Comparison of ENCODE assay signal across 12 cellular contexts in genomic region chr9:123318192-123318591, GRCh38. TPM values are rescaled to one million over a fixed set of nuclear protein-coding genes. Genes with fewer than 3 reads are reported as not detected.
DNase-seq lines count a peak whose midpoint lies in the region; ATAC-seq, FAIRE-seq and TF ChIP-seq lines count a peak whose summit lies in the region.
"Had no signal": no experiment of that assay in that cellular context is flagged by ENCODE, and none has a peak within 500 bp of the region (broad histone marks: within the 10 kb centered on the region; RNA-seq: fewer than 3 reads in every experiment).

No MANE protein-coding gene starts in this region.

- no peak overlapping the region for H3K4me3 ChIP-seq in MG63
- H3K4me3 ChIP-seq in ovary: no peak overlapping the region
- H3K4me3 ChIP-seq: right lobe of liver had no signal

- TF ChIP-seq POLR2A in GM12891 (IDR thresholded peaks at IDR 0.05; ENCODE audit: low read depth, low read length) (no peak), ovary (IDR thresholded peaks at IDR 0.05) (no peak)

- TF ChIP-seq EP300 in ovary (IDR thresholded peaks at IDR 0.05): no peak

- H3K36me3 ChIP-seq in MG63: no peaks in the 10 kb centered on the region
- no peaks in the 10 kb centered on the region for H3K36me3 ChIP-seq in ovary
- H3K36me3 ChIP-seq: right lobe of liver had no signal

- TF ChIP-seq CTCF in ovary (IDR thresholded peaks at IDR 0.05): no peak

- intact Hi-C loops in ovary (cut with DNase I): no loop called here

- H3K9me3 ChIP-seq in MG63: no peaks in the 10 kb centered on the region
- no peaks in the 10 kb centered on the region for H3K9me3 ChIP-seq in ovary
- H3K9me3 ChIP-seq: right lobe of liver had no signal

- ATAC-seq in GM19455 (IDR thresholded peaks at IDR 0.05; ENCODE audit: unreplicated experiment) (peak; percentile 64), HG03159 (IDR thresholded peaks at IDR 0.05; ENCODE audit: unreplicated experiment) (peak; percentile 50), GM19324 (IDR thresholded peaks at IDR 0.05; ENCODE audit: low FRiP score, unreplicated experiment) (no peak)

- DNase-seq in GM12891 (ENCODE audit: insufficient read length, low spot score) (peak; percentile 54), islet precursor cell (peak; percentile 43), MG63 (no peak), ovary (no peak), SW 1271 (lab: John Stamatoyannopoulos, UW) (no peak)
- DNase-seq: immature natural killer cell, NCI-H1417 had no signal

- H3K27me3 ChIP-seq in MG63: no peaks in the 10 kb centered on the region
- no peaks in the 10 kb centered on the region for H3K27me3 ChIP-seq in ovary
- H3K27me3 ChIP-seq: right lobe of liver had no signal

- 66 to 72% (median 69%) methylated on average over 9 of the region's 9 CpGs for WGBS in ovary, 3 donors

- no peak overlapping the region for H3K27ac ChIP-seq in ovary
- H3K27ac ChIP-seq: right lobe of liver had no signal

- no peaks in the 10 kb centered on the region for H3K4me1 ChIP-seq in ovary (ENCODE audit: insufficient read depth)

- FAIRE-seq in GM12891 (lab: Jason Lieb, UNC): peak; percentile 93

TF ChIP-seq in GM12891, 5 proteins besides CTCF, POLR2A, EP300 and RAD21:
- TF ChIP-seq SPI1 (IDR thresholded peaks at IDR 0.05; ENCODE audit: low read depth, low read length) (no peak), TAF1 (IDR thresholded peaks at IDR 0.05; ENCODE audit: low read depth, low read length) (no peak), PAX5 (IDR thresholded peaks at IDR 0.05; ENCODE audit: insufficient read depth, low read length, severe bottlenecking) (no peak), POU2F2 (IDR thresholded peaks at IDR 0.05; ENCODE audit: low read depth, low read length) (no peak), POLR2AphosphoS5 (IDR thresholded peaks at IDR 0.05; ENCODE audit: low read depth, low read length) (no peak)

RNA-seq across cellular contexts. Expression of gene CRB2, which starts 37.8 kb away (rescaled TPM):
- 0.53 TPM for polyA plus RNA-seq in GM12891 (2012; ENCODE audit: low read depth, missing spikeins)
- total RNA-seq in MG63 (2014; rRNA removed; shearing (Covaris generic); ENCODE audit: low replicate concordance): not detected in 2 replicates
- total RNA-seq in ovary: 10 to 100 TPM in 1 of 7 donors, 1 to 10 TPM in 2, under 1 TPM in 4; 0.25 to 20.4 (median 0.62) TPM
- polyA plus RNA-seq in ovary: under 1 TPM; 0.13 to 0.15 TPM
- total RNA-seq: right lobe of liver; T-helper 1 cell treated with Interleukin-12 subunit alpha and Interleukin-12 subunit beta and Interleukin-4 antibody, amounts not matched to agents 30 ng/mL and 1 ng/mL, for 36 hours had no signal

RNA-seq across cellular contexts. Expression of gene STRBP, which starts 49.8 kb away (rescaled TPM):
- polyA plus RNA-seq in GM12891 (2012; ENCODE audit: low read depth, missing spikeins): 53.8 TPM
- 8.1 and 8.6 TPM in 2 replicates for total RNA-seq in MG63 (2014; rRNA removed; shearing (Covaris generic); ENCODE audit: low replicate concordance)
- total RNA-seq in ovary: 10 to 100 TPM in 6 of 7 donors, 1 to 10 TPM in 1; 7.4 to 18.8 (median 11.2) TPM
- 1 to 10 TPM; 4.9 to 7.2 TPM for polyA plus RNA-seq in ovary

Comparison
In these comparisons a context has a peak if more than half of its experiments do, and no peak if none do; other contexts are left out.
1. DNase-seq: peak in GM12891 (single experiment) and islet precursor cell (single experiment); none in MG63 (single experiment), ovary (0 of 5) and SW 1271 (0 of 2).